20 cellular contexts compared by ENCODE assay signal in the genomic region with DNA sequence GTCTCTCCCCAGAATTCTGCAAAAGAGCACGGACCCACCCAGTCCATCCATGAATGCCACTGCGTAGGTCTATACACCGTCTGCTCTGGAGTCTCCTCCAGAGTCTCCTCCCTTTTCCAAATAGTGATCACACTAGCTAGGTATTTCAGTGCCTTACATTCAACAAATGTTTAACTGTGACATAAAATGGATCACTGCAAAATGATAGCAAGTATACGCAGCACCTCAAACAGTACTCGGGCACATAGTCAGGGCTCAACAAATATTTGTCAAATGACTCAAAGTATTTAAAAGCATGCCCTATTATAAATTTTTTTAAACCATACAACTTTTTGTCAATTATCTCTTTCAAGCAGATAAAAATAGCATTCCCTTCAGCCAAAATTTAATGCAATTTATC.
DNase-seq lines count a peak whose midpoint lies in the region; ATAC-seq, FAIRE-seq and TF ChIP-seq lines count a peak whose summit lies in the region.
"Had no signal": no experiment of that assay in that cellular context is flagged by ENCODE, and none has a peak within 500 bp of the region (broad histone marks: within the 10 kb centered on the region; RNA-seq: fewer than 3 reads in every experiment).

No MANE protein-coding gene starts in this region.

- peaks cover 2 to 5% of the 10 kb centered on the region in 2 experiments; a peak in 2 of 4 replicates for H3K4me1 ChIP-seq in SK-N-SH (ENCODE audit: control insufficient read depth in 1 of 2, insufficient read depth in 2 of 2, low read depth in 1 of 2, low read length in 1 of 2)
- peaks cover 21% of the 10 kb centered on the region for H3K4me1 ChIP-seq in astrocyte (ENCODE audit: insufficient read depth, low read length)
- H3K4me1 ChIP-seq: SJCRH30 had no signal

- no peak for TF ChIP-seq EP300 in SK-N-SH (IDR thresholded peaks at IDR 0.05; ENCODE audit: borderline replicate concordance in 1 of 2, low read depth in 1 of 2, low read length in 1 of 2)

- no peaks in the 10 kb centered on the region for H3K27me3 Mint-ChIP-seq in astrocyte (ENCODE audit: low read depth, unreplicated experiment)

- POLR2A ChIA-PET in SK-N-SH (lab: Yijun Ruan, JAX): no interaction called here

- ATAC-seq in SK-N-SH treated with all-trans-retinoic acid at 6 μM for 48 hours: peak; percentile 37
- no peak for ATAC-seq in GM21528 (IDR thresholded peaks at IDR 0.05; ENCODE audit: low FRiP score, unreplicated experiment)
- ATAC-seq in GM21717 (IDR thresholded peaks at IDR 0.05; ENCODE audit: unreplicated experiment): no peak

- no peaks in the 10 kb centered on the region for H3K36me3 Mint-ChIP-seq in astrocyte (ENCODE audit: low read depth, unreplicated experiment)

- H3K79me2 ChIP-seq in SK-N-SH (ENCODE audit: insufficient read depth) (no peaks in the 10 kb centered on the region; the same call in 1 of the 2 replicates), astrocyte (ENCODE audit: insufficient read depth, low read length) (no peaks in the 10 kb centered on the region)

- H2AFZ ChIP-seq in SK-N-SH (ENCODE audit: low read depth) (no peak overlapping the region), astrocyte (ENCODE audit: low read depth, low read length) (no peak overlapping the region)

- no peak for DNase-seq in SK-N-SH
- peak; percentile 24 for DNase-seq in astrocyte (ENCODE audit: low read depth)
- DNase-seq in kidney tubule cell (ENCODE audit: low spot score): peak; percentile 67
- DNase-seq in NCI-H1436 (lab: John Stamatoyannopoulos, UW): no peak
- no peak for DNase-seq in activated effector memory CD4-positive, alpha-beta T cell treated with anti-CD3 and anti-CD28 coated beads, Interleukin-2, amount 50 U/mL, for 16 hours
- DNase-seq: 8988T, MG63, NCI-H1105, NCI-H1694 treated with DMSO at 0.1 percent for 48 hours, NCI-H345, NCI-H526, RPMI8226, SJCRH30, SW 1271 had no signal

- 69% methylated on average over 5 of the region's 5 CpGs for WGBS in SK-N-SH (ENCODE audit: low lambda C conversion rate)

- CTCF ChIA-PET in SK-N-SH (lab: Yijun Ruan, JAX): no interaction called here

- H4K20me1 ChIP-seq in SK-N-SH (ENCODE audit: insufficient read depth): no peaks in the 10 kb centered on the region
- no peaks in the 10 kb centered on the region for H4K20me1 ChIP-seq in astrocyte (ENCODE audit: insufficient read depth, low read length)

- H3K27me3 ChIP-seq in SK-N-SH (ENCODE audit: insufficient read depth) (no peaks in the 10 kb centered on the region), astrocyte (ENCODE audit: insufficient read depth, low read length) (no peaks in the 10 kb centered on the region)
- H3K27me3 ChIP-seq: BLaER1, MG63, SJCRH30 had no signal

- no peak for FAIRE-seq in astrocyte (lab: Jason Lieb, UNC)
- FAIRE-seq: GM12892, H1 had no signal

- H3K9me2 ChIP-seq in SK-N-SH: no peaks in the 10 kb centered on the region

- H3K36me3 ChIP-seq in SK-N-SH (replicated peaks in 1 of 2; ENCODE audit: control insufficient read depth in 1 of 2, insufficient read depth in 2 of 2, low read length in 1 of 2) (peaks cover 2 to 4% of the 10 kb centered on the region in 2 experiments), astrocyte (ENCODE audit: insufficient read depth, low read length) (no peaks in the 10 kb centered on the region)
- H3K36me3 ChIP-seq: MG63 had no signal

- H3K4me3 ChIP-seq in SK-N-SH (ENCODE audit: low read depth in 2 of 2, low read length in 1 of 2) (no peak overlapping the region), astrocyte (ENCODE audit: insufficient read depth, low read depth, low read length) (no peak overlapping the region)
- H3K4me3 ChIP-seq: BLaER1, MG63, SJCRH30 had no signal

- no peaks in the 10 kb centered on the region for H3K9me3 ChIP-seq in SK-N-SH
- H3K9me3 ChIP-seq in astrocyte (ENCODE audit: insufficient read depth, low read depth, low read length): no peaks in the 10 kb centered on the region
- H3K9me3 ChIP-seq: BLaER1, MG63, SJCRH30 had no signal

- no peak overlapping the region for H3K4me3 Mint-ChIP-seq in astrocyte (ENCODE audit: unreplicated experiment)

- TF ChIP-seq RAD21 in SK-N-SH (IDR thresholded peaks at IDR 0.05; ENCODE audit: low read length): no peak

- H3K4me2 ChIP-seq in SK-N-SH (no peak overlapping the region), astrocyte (ENCODE audit: low read length) (no peak overlapping the region)
- H3K4me2 ChIP-seq: BLaER1 had no signal

- H3K9me3 Mint-ChIP-seq in astrocyte (ENCODE audit: unreplicated experiment): no peaks in the 10 kb centered on the region

- no peak for TF ChIP-seq CTCF in SK-N-SH (IDR thresholded peaks at IDR 0.05)
- TF ChIP-seq CTCF in astrocyte (IDR thresholded peaks at IDR 0.05; ENCODE audit: insufficient read depth, low read depth, low read length): no peak

- peaks cover 4% of the 10 kb centered on the region for H3F3A ChIP-seq in SK-N-SH (replicated peaks; ENCODE audit: insufficient read depth)

- peaks cover 19% of the 10 kb centered on the region for H3K4me1 Mint-ChIP-seq in astrocyte (ENCODE audit: low read depth, unreplicated experiment)

- H3K9ac ChIP-seq in SK-N-SH (no peak overlapping the region), astrocyte (ENCODE audit: low read length) (no peak overlapping the region)
- H3K9ac ChIP-seq: BLaER1 had no signal

- no peak overlapping the region for H3K27ac Mint-ChIP-seq in astrocyte (ENCODE audit: unreplicated experiment)

- 0 out of 4 replicates have a peak overlapping the region, but pooled peaks of 1 of the 2 experiments have one; percentile 7 for H3K27ac ChIP-seq in SK-N-SH (ENCODE audit: low read depth in 2 of 2, low read length in 1 of 2)
- H3K27ac ChIP-seq in astrocyte (ENCODE audit: low read depth, low read length): no peak overlapping the region
- H3K27ac ChIP-seq: BLaER1, SJCRH30 had no signal

TF ChIP-seq in SK-N-SH treated with all-trans-retinoic acid at 6 μM for 48 hours, 23 proteins besides CTCF, POLR2A, EP300 and RAD21 (continues in another document):
- TF ChIP-seq BACH2 (CRISPR knock-in tag; IDR thresholded peaks at IDR 0.05; ENCODE audit: borderline replicate concordance) (no peak), TOX (CRISPR knock-in tag; IDR thresholded peaks at IDR 0.05; ENCODE audit: borderline replicate concordance) (no peak), ZNF8 (CRISPR knock-in tag; IDR thresholded peaks at IDR 0.05) (no peak), ISL1 (CRISPR knock-in tag; IDR thresholded peaks at IDR 0.05) (peak; percentile 91), ZFP3 (CRISPR knock-in tag; IDR thresholded peaks at IDR 0.05) (no peak), ZC3H10 (CRISPR knock-in tag; IDR thresholded peaks at IDR 0.05) (0 out of 2 replicates have a peak, but pooled peaks have one; percentile 21)
- TF ChIP-seq, protein P1, sequence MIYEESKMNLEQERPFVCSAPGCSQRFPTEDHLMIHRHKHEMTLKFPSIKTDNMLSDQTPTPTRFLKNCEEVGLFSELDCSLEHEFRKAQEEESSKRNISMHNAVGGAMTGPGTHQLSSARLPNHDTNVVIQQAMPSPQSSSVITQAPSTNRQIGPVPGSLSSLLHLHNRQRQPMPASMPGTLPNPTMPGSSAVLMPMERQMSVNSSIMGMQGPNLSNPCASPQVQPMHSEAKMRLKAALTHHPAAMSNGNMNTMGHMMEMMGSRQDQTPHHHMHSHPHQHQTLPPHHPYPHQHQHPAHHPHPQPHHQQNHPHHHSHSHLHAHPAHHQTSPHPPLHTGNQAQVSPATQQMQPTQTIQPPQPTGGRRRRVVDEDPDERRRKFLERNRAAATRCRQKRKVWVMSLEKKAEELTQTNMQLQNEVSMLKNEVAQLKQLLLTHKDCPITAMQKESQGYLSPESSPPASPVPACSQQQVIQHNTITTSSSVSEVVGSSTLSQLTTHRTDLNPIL (CRISPR knock-in tag; IDR thresholded peaks at IDR 0.05; ENCODE audit: low read depth): peak; percentile 57; the same call in 1 of the 2 replicates

TF ChIP-seq in SK-N-SH, 30 proteins besides CTCF, POLR2A, EP300 and RAD21:
- TF ChIP-seq ELF1 (IDR thresholded peaks at IDR 0.05) (no peak), GABPA (IDR thresholded peaks at IDR 0.05; ENCODE audit: low read depth) (no peak)
- TF ChIP-seq, protein P2, sequence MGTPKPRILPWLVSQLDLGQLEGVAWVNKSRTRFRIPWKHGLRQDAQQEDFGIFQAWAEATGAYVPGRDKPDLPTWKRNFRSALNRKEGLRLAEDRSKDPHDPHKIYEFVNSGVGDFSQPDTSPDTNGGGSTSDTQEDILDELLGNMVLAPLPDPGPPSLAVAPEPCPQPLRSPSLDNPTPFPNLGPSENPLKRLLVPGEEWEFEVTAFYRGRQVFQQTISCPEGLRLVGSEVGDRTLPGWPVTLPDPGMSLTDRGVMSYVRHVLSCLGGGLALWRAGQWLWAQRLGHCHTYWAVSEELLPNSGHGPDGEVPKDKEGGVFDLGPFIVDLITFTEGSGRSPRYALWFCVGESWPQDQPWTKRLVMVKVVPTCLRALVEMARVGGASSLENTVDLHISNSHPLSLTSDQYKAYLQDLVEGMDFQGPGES (IDR thresholded peaks at IDR 0.05; ENCODE audit: low read depth, low read length): no peak
- TF ChIP-seq, protein P3, sequence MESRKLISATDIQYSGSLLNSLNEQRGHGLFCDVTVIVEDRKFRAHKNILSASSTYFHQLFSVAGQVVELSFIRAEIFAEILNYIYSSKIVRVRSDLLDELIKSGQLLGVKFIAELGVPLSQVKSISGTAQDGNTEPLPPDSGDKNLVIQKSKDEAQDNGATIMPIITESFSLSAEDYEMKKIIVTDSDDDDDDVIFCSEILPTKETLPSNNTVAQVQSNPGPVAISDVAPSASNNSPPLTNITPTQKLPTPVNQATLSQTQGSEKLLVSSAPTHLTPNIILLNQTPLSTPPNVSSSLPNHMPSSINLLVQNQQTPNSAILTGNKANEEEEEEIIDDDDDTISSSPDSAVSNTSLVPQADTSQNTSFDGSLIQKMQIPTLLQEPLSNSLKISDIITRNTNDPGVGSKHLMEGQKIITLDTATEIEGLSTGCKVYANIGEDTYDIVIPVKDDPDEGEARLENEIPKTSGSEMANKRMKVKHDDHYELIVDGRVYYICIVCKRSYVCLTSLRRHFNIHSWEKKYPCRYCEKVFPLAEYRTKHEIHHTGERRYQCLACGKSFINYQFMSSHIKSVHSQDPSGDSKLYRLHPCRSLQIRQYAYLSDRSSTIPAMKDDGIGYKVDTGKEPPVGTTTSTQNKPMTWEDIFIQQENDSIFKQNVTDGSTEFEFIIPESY (IDR thresholded peaks at IDR 0.05; ENCODE audit: borderline replicate concordance, low read depth): no peak

Comparison
In these comparisons a context has a peak if more than half of its experiments do, and no peak if none do; other contexts are left out.
1. DNase-seq: peak in astrocyte (single experiment) and kidney tubule cell (single experiment); none in SK-N-SH (single experiment), NCI-H1436 (single experiment) and activated effector memory CD4-positive, alpha-beta T cell treated with anti-CD3 and anti-CD28 coated beads, Interleukin-2, amount 50 U/mL, for 16 hours (single experiment).